ENCODE assay signal across 28 cellular contexts in the genomic region with DNA sequence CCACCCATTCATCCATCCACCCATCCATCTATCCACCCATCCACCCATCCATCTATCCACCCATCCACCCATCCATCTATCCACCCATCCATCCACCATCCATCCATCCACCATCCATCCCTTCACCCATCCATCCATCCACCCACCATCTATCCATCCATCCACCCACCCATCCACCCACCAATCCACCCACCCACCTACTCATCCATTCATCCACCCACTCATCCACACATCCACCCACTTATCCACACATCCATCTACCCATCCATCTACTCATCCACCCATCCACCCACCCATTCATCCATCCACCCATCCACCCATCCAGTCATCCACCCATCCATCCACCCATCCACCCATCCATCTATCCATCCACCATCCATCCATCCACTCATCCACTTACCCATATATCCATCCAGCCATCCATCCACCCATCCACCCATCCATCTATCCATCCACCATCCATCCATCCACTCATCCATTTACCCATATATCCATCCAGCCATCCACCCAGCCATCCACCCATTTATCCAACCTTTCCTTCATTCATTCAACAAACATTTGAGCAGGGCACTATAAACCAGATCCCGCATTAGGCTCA. TPM values are rescaled to one million over a fixed set of nuclear protein-coding genes. Genes with fewer than 3 reads are reported as not detected.
DNase-seq lines count a peak whose midpoint lies in the region; ATAC-seq, FAIRE-seq and TF ChIP-seq lines count a peak whose summit lies in the region.
"Had no signal": no experiment of that assay in that cellular context is flagged by ENCODE, and none has a peak within 500 bp of the region (broad histone marks: within the 10 kb centered on the region; RNA-seq: fewer than 3 reads in every experiment).

No MANE protein-coding gene starts in this region.

- H3K27me3 Mint-ChIP-seq in activated naive CD8-positive, alpha-beta T cell treated with anti-CD3 and anti-CD28 coated beads, Interleukin-2, amount 50 U/mL, for 24 hours: no peaks in the 10 kb centered on the region
- no peaks in the 10 kb centered on the region for H3K27me3 Mint-ChIP-seq in activated naive CD8-positive, alpha-beta T cell treated with anti-CD3 and anti-CD28 coated beads for 36 hours

- H3K36me3 Mint-ChIP-seq in activated naive CD8-positive, alpha-beta T cell treated with anti-CD3 and anti-CD28 coated beads, Interleukin-2, amount 50 U/mL, for 24 hours (ENCODE audit: low read depth): no peaks in the 10 kb centered on the region
- no peaks in the 10 kb centered on the region for H3K36me3 Mint-ChIP-seq in activated naive CD8-positive, alpha-beta T cell treated with anti-CD3 and anti-CD28 coated beads for 36 hours

- H3K4me2 ChIP-seq in K562 (ENCODE audit: insufficient read depth, low read length): no peak overlapping the region

- no peak overlapping the region for H3K4me3 Mint-ChIP-seq in activated naive CD8-positive, alpha-beta T cell treated with anti-CD3 and anti-CD28 coated beads, Interleukin-2, amount 50 U/mL, for 24 hours
- H3K4me3 Mint-ChIP-seq in activated naive CD8-positive, alpha-beta T cell treated with anti-CD3 and anti-CD28 coated beads for 36 hours: no peak overlapping the region
- H3K4me3 Mint-ChIP-seq: CD4-positive, alpha-beta memory T cell had no signal

- no peak for DNase-seq in activated naive CD8-positive, alpha-beta T cell treated with anti-CD3 and anti-CD28 coated beads, Interleukin-2, amount 50 U/mL, for 24 hours
- DNase-seq in activated naive CD8-positive, alpha-beta T cell treated with anti-CD3 and anti-CD28 coated beads for 36 hours: no peak
- DNase-seq in K562 (ENCODE audit: extremely low read depth in 1 of 4, low spot score in 3 of 4) (no peak), islet precursor cell (peak; percentile 4), NCI-H146 (lab: John Stamatoyannopoulos, UW) (no peak), SJCRH30 (no peak)
- DNase-seq: C1 segment of cervical spinal cord; CD4-positive, alpha-beta memory T cell; COR-L47; KBM-7; NCI-H1105 treated with DMSO at 0.1 percent for 48 hours; NCI-H2029; NCI-H446; NCI-H524 treated with DMSO at 0.1 percent for 48 hours; NCI-H82; NK-92 treated with Interleukin-12 subunit alpha and Interleukin-12 subunit beta, amount 100 ng/mL, for 24 hours; PC-3 had no signal

- H3K9me3 ChIP-seq in K562 (replicated peaks; ENCODE audit: control insufficient read depth, insufficient read depth, low read depth, low read length): no peaks in the 10 kb centered on the region
- no peaks in the 10 kb centered on the region; the same call in 1 of the 2 replicates for H3K9me3 ChIP-seq in SJCRH30 (replicated peaks)
- H3K9me3 ChIP-seq: SJSA1 had no signal

- CTCF ChIA-PET in K562 (lab: Yijun Ruan, JAX; ENCODE audit: low intra/inter-chr PET ratio): no interaction called here

- H3K4me1 Mint-ChIP-seq in activated naive CD8-positive, alpha-beta T cell treated with anti-CD3 and anti-CD28 coated beads, Interleukin-2, amount 50 U/mL, for 24 hours: no peaks in the 10 kb centered on the region
- H3K4me1 Mint-ChIP-seq in activated naive CD8-positive, alpha-beta T cell treated with anti-CD3 and anti-CD28 coated beads for 36 hours: peaks cover 2% of the 10 kb centered on the region
- H3K4me1 Mint-ChIP-seq: CD4-positive, alpha-beta memory T cell had no signal

- no peaks in the 10 kb centered on the region for H3K9me1 ChIP-seq in K562 (ENCODE audit: control insufficient read depth, insufficient read depth, low read length)

- H3K79me2 ChIP-seq in K562 (ENCODE audit: control insufficient read depth, insufficient read depth, low read length): no peaks in the 10 kb centered on the region

- no TSS peak for BruUV-seq in K562 (replicated peaks; lab: Mats Ljungman, UMichigan)

- no peak for TF ChIP-seq RAD21 in K562 (CRISPR knock-in tag; conservative IDR thresholded peaks at IDR 0.05 in 1 of 2, IDR thresholded peaks at IDR 0.05 in 1 of 2)

- H3K4me1 ChIP-seq in K562 (replicated peaks in 1 of 2; ENCODE audit: control insufficient read depth in 2 of 2, insufficient read depth in 2 of 2, low read length in 2 of 2) (no peaks in the 10 kb centered on the region), SJCRH30 (no peaks in the 10 kb centered on the region)
- H3K4me1 ChIP-seq: SJSA1 had no signal

- no peak overlapping the region for H3K9ac ChIP-seq in K562 (ENCODE audit: insufficient read depth in 1 of 2, low read depth in 2 of 2, low read length in 2 of 2)

- H3K36me3 ChIP-seq in K562 (ENCODE audit: control insufficient read depth, insufficient read depth, low read length): no peaks in the 10 kb centered on the region
- H3K36me3 ChIP-seq in SJCRH30: no peaks in the 10 kb centered on the region
- H3K36me3 ChIP-seq: SJSA1 had no signal

- POLR2A ChIA-PET in K562 (lab: Yijun Ruan, JAX): no interaction called here

- ATAC-seq in activated naive CD8-positive, alpha-beta T cell treated with anti-CD3 and anti-CD28 coated beads, Interleukin-2, amount 50 U/mL, for 24 hours: no peak
- ATAC-seq in K562 (no peak), GM21381 (IDR thresholded peaks at IDR 0.05; ENCODE audit: unreplicated experiment) (no peak)
- ATAC-seq: HepG2, PC-3, Right ventricle myocardium inferior had no signal

- 0% methylated on average over 1 of the region's 1 CpG for whole genome bisulfite sequencing in K562 (ENCODE audit: insufficient coverage, low coverage, missing lambda C conversion rate)

- no peak for TF ChIP-seq CTCF in K562 (IDR thresholded peaks at IDR 0.05 in 2 of 3, conservative IDR thresholded peaks at IDR 0.05 in 1 of 3; ENCODE audit: insufficient read depth in 2 of 3, low read depth in 1 of 3, low read length in 3 of 3)

- H3K27me3 ChIP-seq in K562 (ENCODE audit: control insufficient read depth in 2 of 2, insufficient read depth in 2 of 2, low read length in 2 of 2) (peaks cover 0 to 8% of the 10 kb centered on the region in 2 experiments; a peak in 2 of 5 replicates), SJCRH30 (no peaks in the 10 kb centered on the region)
- H3K27me3 ChIP-seq: SJSA1 had no signal

- TF ChIP-seq POLR2A in K562 (conservative IDR thresholded peaks at IDR 0.05): no peak

- H2AFZ ChIP-seq in K562 (ENCODE audit: low read depth, low read length): no peak overlapping the region

- H3K27ac Mint-ChIP-seq in activated naive CD8-positive, alpha-beta T cell treated with anti-CD3 and anti-CD28 coated beads, Interleukin-2, amount 50 U/mL, for 24 hours: peak overlapping the region; percentile 34
- H3K27ac Mint-ChIP-seq in activated naive CD8-positive, alpha-beta T cell treated with anti-CD3 and anti-CD28 coated beads for 36 hours: no peak overlapping the region
- H3K27ac Mint-ChIP-seq: CD4-positive, alpha-beta memory T cell had no signal

- no peak for FAIRE-seq in K562 (lab: Jason Lieb, UNC)
- FAIRE-seq: A204.1, G401.6, HepG2 had no signal

- H3K9me3 Mint-ChIP-seq in activated naive CD8-positive, alpha-beta T cell treated with anti-CD3 and anti-CD28 coated beads, Interleukin-2, amount 50 U/mL, for 24 hours: peaks cover 5% of the 10 kb centered on the region
- H3K9me3 Mint-ChIP-seq in activated naive CD8-positive, alpha-beta T cell treated with anti-CD3 and anti-CD28 coated beads for 36 hours: no peaks in the 10 kb centered on the region

- H3K27ac ChIP-seq in K562 (ENCODE audit: extremely low read depth, low read depth, low read length) (no peak overlapping the region), SJCRH30 (no peak overlapping the region)
- H3K27ac ChIP-seq: SJSA1 had no signal

- in situ Hi-C loops in K562 (cut with MboI): no loop called here

- no peaks in the 10 kb centered on the region for H4K20me1 ChIP-seq in K562 (replicated peaks; ENCODE audit: control insufficient read depth, insufficient read depth, low read length)

- TF ChIP-seq EP300 in K562 (IDR thresholded peaks at IDR 0.05; ENCODE audit: low read length): no peak

- no peak overlapping the region for H3K4me3 ChIP-seq in K562
- no peak overlapping the region for H3K4me3 ChIP-seq in SJCRH30
- H3K4me3 ChIP-seq: SJSA1 had no signal

- intact Hi-C loops in K562 (cut with micrococcal nuclease): no loop called here

RNA-seq across cellular contexts. Expression of a gene that starts 2.1 kb away (rescaled TPM):
- not detected for total RNA-seq in activated naive CD8-positive, alpha-beta T cell treated with anti-CD3 and anti-CD28 coated beads for 36 hours
- 0.37 TPM in 1 of 2 replicates, not detected in the other for total RNA-seq in K562 (2011; cell fraction: chromatin; rRNA removed; ENCODE audit: low replicate concordance)
- not detected in 2 replicates for total RNA-seq in K562 (2011; cell fraction: nucleolus; rRNA removed)
- not detected in 2 replicates for total RNA-seq in K562 (2011; cell fraction: nucleoplasm; rRNA removed)
- total RNA-seq in K562 (2014; rRNA removed) (not detected in 2 replicates), K562 (2014; rRNA removed; fragmentation: Illumina TruSeq; extraction: Trizol) (not detected in 2 replicates), K562 (2015; rRNA removed; fragmentation: Illumina TruSeq; extraction: Trizol) (not detected in 2 replicates), K562 (2021) (0.09 and 0.11 TPM in 2 replicates)
- polyA plus RNA-seq in K562 (2011; rRNA removed) (0.12 and 0.17 TPM in 2 replicates), K562 (2014; fragmentation: Illumina TruSeq; extraction: Trizol) (0.07 TPM in 1 of 2 replicates, not detected in the other), K562 (2014; fragmentation: Nextera tagmentation; extraction: Ambion mirVana) (not detected), K562 (2014; rRNA removed) (0.08 TPM in 1 of 2 replicates, not detected in the other)
- 0.06 and 0.10 TPM in 2 replicates for polyA plus RNA-seq in K562 (2011; cell fraction: cytosol; rRNA removed)
- 0.32 and 0.51 TPM in 2 replicates for polyA plus RNA-seq in K562 (2011; cell fraction: nucleus; rRNA removed)
- 0.20 and 0.28 TPM in 2 replicates for polyA plus RNA-seq in K562 (2012)
- polyA minus RNA-seq in K562 (2011; rRNA and poly(A)+ RNA removed): 0.63 TPM in 1 of 2 replicates, not detected in the other
- polyA minus RNA-seq in K562 (2011; cell fraction: cytosol; rRNA and poly(A)+ RNA removed): not detected in 2 replicates
- polyA minus RNA-seq in K562 (2011; cell fraction: nucleus; rRNA and poly(A)+ RNA removed): not detected in 2 replicates
- not detected in 2 replicates for total RNA-seq in SJCRH30 (2014; rRNA removed; shearing (Covaris generic))
- total RNA-seq: CD4-positive, alpha-beta memory T cell had no signal
- polyA plus RNA-seq: CD4-positive, alpha-beta memory T cell had no signal

RNA-seq across cellular contexts. Expression of a gene that starts 17.3 kb away (rescaled TPM):
- not detected for total RNA-seq in activated naive CD8-positive, alpha-beta T cell treated with anti-CD3 and anti-CD28 coated beads for 36 hours
- total RNA-seq in K562 (2011; cell fraction: chromatin; rRNA removed; ENCODE audit: low replicate concordance): not detected in 2 replicates
- total RNA-seq in K562 (2011; cell fraction: nucleolus; rRNA removed): not detected in 2 replicates
- total RNA-seq in K562 (2011; cell fraction: nucleoplasm; rRNA removed): not detected in 2 replicates
- total RNA-seq in K562 (2014; rRNA removed) (not detected in 2 replicates), K562 (2014; rRNA removed; fragmentation: Illumina TruSeq; extraction: Trizol) (not detected in 2 replicates), K562 (2015; rRNA removed; fragmentation: Illumina TruSeq; extraction: Trizol) (not detected in 2 replicates), K562 (2021) (not detected in 2 replicates)
- polyA plus RNA-seq in K562 (2011; rRNA removed) (not detected in 2 replicates), K562 (2014; fragmentation: Illumina TruSeq; extraction: Trizol) (not detected in 2 replicates), K562 (2014; fragmentation: Nextera tagmentation; extraction: Ambion mirVana) (not detected), K562 (2014; rRNA removed) (not detected in 2 replicates)
- polyA plus RNA-seq in K562 (2011; cell fraction: cytosol; rRNA removed): not detected in 2 replicates
- polyA plus RNA-seq in K562 (2011; cell fraction: nucleus; rRNA removed): not detected in 2 replicates
- polyA plus RNA-seq in K562 (2012): not detected in 2 replicates
- not detected in 2 replicates for polyA minus RNA-seq in K562 (2011; rRNA and poly(A)+ RNA removed)
- not detected in 2 replicates for polyA minus RNA-seq in K562 (2011; cell fraction: cytosol; rRNA and poly(A)+ RNA removed)
- polyA minus RNA-seq in K562 (2011; cell fraction: nucleus; rRNA and poly(A)+ RNA removed): not detected in 2 replicates
- total RNA-seq in SJCRH30 (2014; rRNA removed; shearing (Covaris generic)): not detected in 2 replicates
- total RNA-seq: CD4-positive, alpha-beta memory T cell; H4; HepG2; HT-29; LHCN-M2; MCF 10A; Right ventricle myocardium inferior; RPMI7951; SJSA1 had no signal
- polyA plus RNA-seq: CD4-positive, alpha-beta memory T cell; HepG2 had no signal

RNA-seq across cellular contexts. Expression of a gene that starts 45.0 kb away (rescaled TPM):
- 10 to 100 TPM; 38.7 to 41.8 TPM for total RNA-seq in activated naive CD8-positive, alpha-beta T cell treated with anti-CD3 and anti-CD28 coated beads for 36 hours
- total RNA-seq in K562 (2011; cell fraction: chromatin; rRNA removed; ENCODE audit: low replicate concordance): 2.4 and 2.7 TPM in 2 replicates
- 1.5 and 1.6 TPM in 2 replicates for total RNA-seq in K562 (2011; cell fraction: nucleolus; rRNA removed)
- 1.3 and 3.4 TPM in 2 replicates for total RNA-seq in K562 (2011; cell fraction: nucleoplasm; rRNA removed)
- 1.9 and 3.1 TPM in 2 replicates for total RNA-seq in K562 (2014; rRNA removed)
- 2.3 and 3.9 TPM in 2 replicates for total RNA-seq in K562 (2014; rRNA removed; fragmentation: Illumina TruSeq; extraction: Trizol)
- 4.5 and 6.2 TPM in 2 replicates for total RNA-seq in K562 (2015; rRNA removed; fragmentation: Illumina TruSeq; extraction: Trizol)
- 4.3 and 5.6 TPM in 2 replicates for total RNA-seq in K562 (2021)
- polyA plus RNA-seq in K562 (2011; rRNA removed): 0.78 and 9.7 TPM in 2 replicates
- 0.67 and 4.5 TPM in 2 replicates for polyA plus RNA-seq in K562 (2011; cell fraction: cytosol; rRNA removed)
- polyA plus RNA-seq in K562 (2011; cell fraction: nucleus; rRNA removed): 2.0 and 13.9 TPM in 2 replicates
- polyA plus RNA-seq in K562 (2012): 3.4 and 7.8 TPM in 2 replicates
- 3.7 and 4.2 TPM in 2 replicates for polyA plus RNA-seq in K562 (2014; fragmentation: Illumina TruSeq; extraction: Trizol)
- polyA plus RNA-seq in K562 (2014; fragmentation: Nextera tagmentation; extraction: Ambion mirVana): under 1 TPM; 0.55 to 0.63 TPM
- polyA plus RNA-seq in K562 (2014; rRNA removed): 1.9 and 2.2 TPM in 2 replicates
- polyA minus RNA-seq in K562 (2011; rRNA and poly(A)+ RNA removed): 1.4 and 16.3 TPM in 2 replicates
- polyA minus RNA-seq in K562 (2011; cell fraction: cytosol; rRNA and poly(A)+ RNA removed): 1.5 and 18.9 TPM in 2 replicates
- 2.2 and 16.2 TPM in 2 replicates for polyA minus RNA-seq in K562 (2011; cell fraction: nucleus; rRNA and poly(A)+ RNA removed)
- 0.47 and 0.68 TPM in 2 replicates for total RNA-seq in SJCRH30 (2014; rRNA removed; shearing (Covaris generic))

Comparison
In these comparisons a context has a peak if more than half of its experiments do, and no peak if none do; other contexts are left out.
1. RNA of a gene that starts 45.0 kb away (total RNA-seq): 38.7 to 41.8 TPM in activated naive CD8-positive, alpha-beta T cell treated with anti-CD3 and anti-CD28 coated beads for 36 hours; 1.3 to 6.2 TPM in K562 and 0.47 to 0.68 TPM in SJCRH30; every median in the first group is over 4 times any median in the second.